In genomic region chr15:51969728-51970127, GRCh38 we compare ENCODE assay signal across 12 cellular contexts. TPM values are rescaled to one million over a fixed set of nuclear protein-coding genes. Genes with fewer than 3 reads are reported as not detected.
DNase-seq lines count a peak whose midpoint lies in the region; ATAC-seq, FAIRE-seq and TF ChIP-seq lines count a peak whose summit lies in the region.
"Had no signal": no experiment of that assay in that cellular context is flagged by ENCODE, and none has a peak within 500 bp of the region (broad histone marks: within the 10 kb centered on the region; RNA-seq: fewer than 3 reads in every experiment).

No MANE protein-coding gene starts in this region.

- H4K20me1 ChIP-seq in HepG2 (ENCODE audit: insufficient read depth, low read length): peaks cover 17% of the 10 kb centered on the region
- H4K20me1 ChIP-seq in GM12878 (ENCODE audit: control insufficient read depth, insufficient read depth): no peaks in the 10 kb centered on the region

- peaks cover 75% of the 10 kb centered on the region for H3K79me2 ChIP-seq in HepG2 (ENCODE audit: insufficient read depth, low read length)
- H3K79me2 ChIP-seq in GM12878 (ENCODE audit: control insufficient read depth, insufficient read depth, low read length): peaks cover 49% of the 10 kb centered on the region

- H3K4me3 ChIP-seq in HepG2 (replicated peaks in 1 of 3; ENCODE audit: insufficient read depth in 1 of 3, low read depth in 2 of 3, low read length in 3 of 3) (peak overlapping the region; percentile 70 to 100 (median 97)), right lobe of liver (peak overlapping the region in 1 of 3 donors; percentile 4), GM12878 (peak overlapping the region; percentile 82; the same call in 1 of the 2 replicates)
- H3K4me3 ChIP-seq: right atrium auricular region had no signal

- intact Hi-C loops in HepG2 (cut with micrococcal nuclease; ENCODE audit: unreplicated experiment): loop anchor here (2.0 kb wide), 1 partner anchor 683 kb away; no protein-coding TSS in a partner anchor
- intact Hi-C loops in right lobe of liver (cut with DNase I): no loop called here
- intact Hi-C loops in GM12878 (cut with micrococcal nuclease; ENCODE audit: unreplicated experiment): no loop called here

- H3K9me3 Mint-ChIP-seq in stimulated activated effector memory CD8-positive, alpha-beta T cell treated with anti-CD3 and anti-CD28 coated beads, Interleukin-12 subunit alpha, Interleukin-12 subunit beta, amount 100 ng/mL, for 72 hours: peaks cover 7% of the 10 kb centered on the region

- peaks cover 28% of the 10 kb centered on the region for H3K36me3 Mint-ChIP-seq in stimulated activated effector memory CD8-positive, alpha-beta T cell treated with anti-CD3 and anti-CD28 coated beads, Interleukin-12 subunit alpha, Interleukin-12 subunit beta, amount 100 ng/mL, for 72 hours

- DNase-seq in HepG2 (ENCODE audit: low spot score) (no peak), right lobe of liver (no peak), NCI-H2171 (lab: John Stamatoyannopoulos, UW) (peak; percentile 3), GM12878 (ENCODE audit: low read depth, low spot score) (no peak), nucleus accumbens (lab: John Stamatoyannopoulos, UW) (no peak)
- DNase-seq in stimulated activated effector memory CD8-positive, alpha-beta T cell treated with anti-CD3 and anti-CD28 coated beads, Interleukin-12 subunit alpha, Interleukin-12 subunit beta, amount 100 ng/mL, for 72 hours (ENCODE audit: low spot score in 2 of 2): no peak
- DNase-seq: amygdala, T-helper 9 cell had no signal

- CTCF ChIA-PET in HepG2 (lab: Yijun Ruan, JAX; ENCODE audit: low intra/inter-chr PET ratio, low total read pairs): no interaction called here
- CTCF ChIA-PET in GM12878 (lab: Yijun Ruan, JAX): interaction anchor here (0.7 to 3.2 kb wide), 3 partner anchors 13 to 266 kb away, joined by 3 to 12 read pairs (median 4); no protein-coding TSS in a partner anchor

- TF ChIP-seq CTCF in HepG2 (CRISPR knock-in tag; IDR thresholded peaks at IDR 0.05): no peak
- no peak for TF ChIP-seq CTCF in right lobe of liver (IDR thresholded peaks at IDR 0.05)
- TF ChIP-seq CTCF in GM12878 (IDR thresholded peaks at IDR 0.05 in 2 of 3, conservative IDR thresholded peaks at IDR 0.05 in 1 of 3; ENCODE audit: control insufficient read depth in 2 of 3, extremely low read depth in 1 of 3, insufficient read depth in 1 of 3, low read depth in 3 of 3, low read length in 3 of 3): no peak

- H3K4me1 ChIP-seq in HepG2 (ENCODE audit: insufficient read depth, low read length) (peaks cover 51% of the 10 kb centered on the region), right lobe of liver (peaks cover 0 to 17% (median 3%) of the 10 kb centered on the region in 4 donors), GM12878 (ENCODE audit: control insufficient read depth, insufficient read depth, low read length) (no peaks in the 10 kb centered on the region)

- no peak for FAIRE-seq in HepG2 (lab: Jason Lieb, UNC)
- no peak for FAIRE-seq in GM12878 (lab: Jason Lieb, UNC)
- FAIRE-seq: endothelial cell of umbilical vein had no signal

- TF ChIP-seq POLR2A in HepG2 (IDR thresholded peaks at IDR 0.05; ENCODE audit: insufficient read depth in 1 of 2, low read depth in 2 of 2, low read length in 2 of 2) (no peak), right lobe of liver (IDR thresholded peaks at IDR 0.05) (no peak), GM12878 (IDR thresholded peaks at IDR 0.05; ENCODE audit: low read depth, low read length) (no peak)

- BruUV-seq in HepG2 (replicated peaks; lab: Mats Ljungman, UMichigan) (no TSS peak), GM12878 (replicated peaks; lab: Mats Ljungman, UMichigan) (no TSS peak)

- H3K9ac ChIP-seq in HepG2 (ENCODE audit: insufficient read depth, low read depth, low read length) (peak overlapping the region; percentile 62), GM12878 (ENCODE audit: control insufficient read depth, insufficient read depth, low read length) (no peak overlapping the region)

- H3K4me3 Mint-ChIP-seq in stimulated activated effector memory CD8-positive, alpha-beta T cell treated with anti-CD3 and anti-CD28 coated beads, Interleukin-12 subunit alpha, Interleukin-12 subunit beta, amount 100 ng/mL, for 72 hours: peak overlapping the region; percentile 99

- RAD21 ChIA-PET in GM12878 (lab: Charles Lee; ENCODE audit: unreplicated experiment): interaction anchor here (1.2 to 1.4 kb wide), 2 partner anchors 34 to 134 kb away, joined by 3 to 4 read pairs; no protein-coding TSS in a partner anchor

- H3K4me2 ChIP-seq in HepG2 (ENCODE audit: low read depth, low read length): peak overlapping the region; percentile 81
- peak overlapping the region; percentile 86 for H3K4me2 ChIP-seq in GM12878 (ENCODE audit: control insufficient read depth, insufficient read depth)

- in situ Hi-C loops in HepG2 (cut with HindIII; ENCODE audit: extremely low pct_ligation_motif_present, low pct_unique_long_range_greater_than_20kb) (no loop called here), GM12878 (cut with MboI) (no loop called here)

- no peak for TF ChIP-seq EP300 in HepG2 (IDR thresholded peaks at IDR 0.05; ENCODE audit: low read depth in 2 of 2, low read length in 2 of 2)
- TF ChIP-seq EP300 in HepG2 (CRISPR knock-in tag; IDR thresholded peaks at IDR 0.05; ENCODE audit: borderline replicate concordance): no peak
- TF ChIP-seq EP300 in GM12878 (IDR thresholded peaks at IDR 0.05; ENCODE audit: borderline replicate concordance in 1 of 2, control insufficient read depth in 1 of 2, low read depth in 2 of 2, low read length in 2 of 2): no peak

- peak overlapping the region; percentile 43 for H3K27ac Mint-ChIP-seq in stimulated activated effector memory CD8-positive, alpha-beta T cell treated with anti-CD3 and anti-CD28 coated beads, Interleukin-12 subunit alpha, Interleukin-12 subunit beta, amount 100 ng/mL, for 72 hours

- SMC1A ChIA-PET in GM12878 (lab: Charles Lee; ENCODE audit: uncharacterized antibody, unreplicated experiment): no interaction called here

- ATAC-seq in HepG2: no peak
- no peak for ATAC-seq in right lobe of liver
- ATAC-seq in GM12878: no peak
- ATAC-seq in stimulated activated effector memory CD8-positive, alpha-beta T cell treated with anti-CD3 and anti-CD28 coated beads, Interleukin-12 subunit alpha, Interleukin-12 subunit beta, amount 100 ng/mL, for 72 hours: no peak
- no peak for ATAC-seq in HG02610 (IDR thresholded peaks at IDR 0.05; ENCODE audit: unreplicated experiment)
- ATAC-seq in GM21447 (IDR thresholded peaks at IDR 0.05; ENCODE audit: unreplicated experiment): no peak

- peak overlapping the region; percentile 79 for H3K27ac ChIP-seq in HepG2 (ENCODE audit: extremely low read length, insufficient read depth, low read length)
- H3K27ac ChIP-seq in right lobe of liver: peak overlapping the region in 1 of 3 donors; percentile 9
- H3K27ac ChIP-seq in GM12878 (ENCODE audit: control insufficient read depth, insufficient read depth): no peak overlapping the region
- H3K27ac ChIP-seq: right atrium auricular region had no signal

- H3K9me3 ChIP-seq in HepG2 (ENCODE audit: low read length) (no peaks in the 10 kb centered on the region; the same call in 1 of the 2 replicates), right lobe of liver (no peaks in the 10 kb centered on the region), GM12878 (replicated peaks; ENCODE audit: control insufficient read depth, insufficient read depth, low read length) (peaks cover 4% of the 10 kb centered on the region; the same call in 1 of the 3 replicates)

- H2AFZ ChIP-seq in HepG2 (ENCODE audit: low read length) (no peak overlapping the region), GM12878 (ENCODE audit: control insufficient read depth, low read depth, low read length) (no peak overlapping the region)

- TF ChIP-seq RAD21 in HepG2 (CRISPR knock-in tag; IDR thresholded peaks at IDR 0.05) (no peak), GM12878 (IDR thresholded peaks at IDR 0.05; ENCODE audit: insufficient read depth, low read depth, low read length) (no peak)

- H3K4me1 Mint-ChIP-seq in stimulated activated effector memory CD8-positive, alpha-beta T cell treated with anti-CD3 and anti-CD28 coated beads, Interleukin-12 subunit alpha, Interleukin-12 subunit beta, amount 100 ng/mL, for 72 hours: peaks cover 27% of the 10 kb centered on the region

- 46% methylated on average over 4 of the region's 4 CpGs for WGBS in HepG2 (ENCODE audit: low lambda C conversion rate)
- WGBS in right lobe of liver (ENCODE audit: insufficient coverage, low coverage, low lambda C conversion rate, missing lambda C conversion rate): 65% methylated on average over 4 of the region's 4 CpGs
- WGBS in GM12878 (ENCODE audit: insufficient coverage, insufficient replicate concordance, low lambda C conversion rate, missing lambda C conversion rate): 88% methylated on average over 3 of the region's 4 CpGs

- POLR2A ChIA-PET in HepG2 (lab: Yijun Ruan, JAX) (interaction anchor here (0.8 to 3.8 kb wide), 5 partner anchors 11 to 210 kb away, joined by 3 to 48 read pairs (median 10); no protein-coding TSS in a partner anchor), GM12878 (lab: Charles Lee) (interaction anchor here (1.7 kb wide), 1 partner anchor 167 kb away, joined by 5 read pairs; no protein-coding TSS in a partner anchor)

- no peaks in the 10 kb centered on the region; a peak in 1 of 5 replicates for H3K27me3 ChIP-seq in HepG2 (ENCODE audit: control insufficient read depth in 1 of 2, insufficient read depth in 2 of 2, low read length in 2 of 2)
- H3K27me3 ChIP-seq in right lobe of liver: no peaks in the 10 kb centered on the region
- no peaks in the 10 kb centered on the region for H3K27me3 ChIP-seq in GM12878 (replicated peaks in 1 of 2; ENCODE audit: control insufficient read depth in 2 of 2, insufficient read depth in 2 of 2, low read length in 1 of 2)
- H3K27me3 ChIP-seq: right atrium auricular region had no signal

- peaks cover 6 to 19% of the 10 kb centered on the region in 2 experiments for H3K36me3 ChIP-seq in HepG2 (replicated peaks in 1 of 2; ENCODE audit: control insufficient read depth in 1 of 2, insufficient read depth in 2 of 2, low read length in 2 of 2)
- no peaks in the 10 kb centered on the region for H3K36me3 ChIP-seq in right lobe of liver
- peaks cover 0 to 6% of the 10 kb centered on the region in 2 experiments for H3K36me3 ChIP-seq in GM12878 (ENCODE audit: control insufficient read depth in 2 of 2, insufficient read depth in 2 of 2, low read length in 1 of 2)

RNA-seq across cellular contexts. Expression of gene LEO1, which starts 1.9 kb away (rescaled TPM):
- total RNA-seq in HepG2 (2016; rRNA removed; fragmentation: Illumina TruSeq; extraction: Trizol) (60.3 and 103 TPM in 2 replicates), right lobe of liver (10 to 100 TPM in 4 of 6 experiments, 1 to 10 TPM in 2; 8.9 to 20.6 (median 11.9) TPM), GM12878 (2014; rRNA removed) (23.7 and 28.6 TPM in 2 replicates), GM12878 (2014; rRNA removed; fragmentation: Illumina TruSeq; extraction: Trizol) (45.1 and 46.1 TPM in 2 replicates), GM12878 (2021) (23.0 and 23.6 TPM in 2 replicates)
- total RNA-seq in HepG2 (2016; cell fraction: cytosol; rRNA removed; fragmentation: Illumina TruSeq; extraction: Trizol; ENCODE audit: low read depth): 5.4 and 6.7 TPM in 2 replicates
- total RNA-seq in HepG2 (2016; cell fraction: insoluble cytoplasmic fraction; rRNA removed; fragmentation: Illumina TruSeq; extraction: Trizol): 59.6 and 98.8 TPM in 2 replicates
- 11.8 and 15.6 TPM in 2 replicates for total RNA-seq in HepG2 (2016; cell fraction: membrane; rRNA removed; fragmentation: Illumina TruSeq; extraction: Trizol)
- 31.2 and 37.2 TPM in 2 replicates for total RNA-seq in HepG2 (2016; cell fraction: nucleus; rRNA removed; fragmentation: Illumina TruSeq; extraction: Trizol)
- polyA plus RNA-seq in HepG2 (2011; rRNA removed) (14.8 and 17.0 TPM in 2 replicates), GM12878 (2011; rRNA removed) (13.6 and 15.8 TPM in 2 replicates), GM12878 (2014; fragmentation: Illumina TruSeq; extraction: Trizol) (50.6 and 62.8 TPM in 2 replicates), GM12878 (2014; fragmentation: Nextera tagmentation; extraction: Ambion mirVana) (10 to 100 TPM; 29.5 to 35.2 TPM), GM12878 (2014; rRNA removed) (23.8 and 25.8 TPM in 2 replicates), GM12878 (2016; fragmentation: Nextera tagmentation; extraction: Ambion mirVana) (10 to 100 TPM; 45.6 to 47.8 TPM)
- 5.5 and 8.8 TPM in 2 replicates for polyA plus RNA-seq in HepG2 (2011; cell fraction: cytosol; rRNA removed)
- 6.2 and 9.5 TPM in 2 replicates for polyA plus RNA-seq in HepG2 (2011; cell fraction: nucleus; rRNA removed)
- polyA plus RNA-seq in HepG2 (2012): 53.1 and 82.9 TPM in 2 replicates
- 1.7 and 2.5 TPM in 2 replicates for polyA plus RNA-seq in HepG2 (2016; cell fraction: cytosol; fragmentation: Illumina TruSeq; extraction: Trizol; ENCODE audit: low read depth)
- polyA plus RNA-seq in HepG2 (2016; cell fraction: insoluble cytoplasmic fraction; fragmentation: Illumina TruSeq; extraction: Trizol; ENCODE audit: low read depth): 95.3 and 96.1 TPM in 2 replicates
- polyA plus RNA-seq in HepG2 (2016; cell fraction: membrane; fragmentation: Illumina TruSeq; extraction: Trizol; ENCODE audit: low read depth): 3.5 and 5.3 TPM in 2 replicates
- polyA plus RNA-seq in HepG2 (2016; cell fraction: nucleus; fragmentation: Illumina TruSeq; extraction: Trizol; ENCODE audit: insufficient read depth, low read depth): 34.7 and 39.3 TPM in 2 replicates
- 4.3 TPM in 2 replicates for polyA minus RNA-seq in HepG2 (2011; rRNA and poly(A)+ RNA removed; ENCODE audit: low replicate concordance)
- polyA minus RNA-seq in HepG2 (2011; cell fraction: cytosol; rRNA and poly(A)+ RNA removed): 14.5 and 17.0 TPM in 2 replicates
- 22.8 and 38.7 TPM in 2 replicates for polyA minus RNA-seq in HepG2 (2011; cell fraction: nucleus; rRNA and poly(A)+ RNA removed)
- total RNA-seq in GM12878 (2013; cell fraction: nucleolus; rRNA removed): 71.0 and 71.5 TPM in 2 replicates
- 14.7 TPM for polyA plus RNA-seq in GM12878 (2011; ENCODE audit: low read depth)
- 3.6 and 4.8 TPM in 2 replicates for polyA plus RNA-seq in GM12878 (2011; cell fraction: cytosol; rRNA removed)
- 5.4 and 8.5 TPM in 2 replicates for polyA plus RNA-seq in GM12878 (2011; cell fraction: nucleus; rRNA removed)
- 18.5 and 23.9 TPM in 2 replicates for polyA plus RNA-seq in GM12878 (2012)
- polyA minus RNA-seq in GM12878 (2011; rRNA and poly(A)+ RNA removed): 9.0 and 9.4 TPM in 2 replicates
- 5.3 and 6.5 TPM in 2 replicates for polyA minus RNA-seq in GM12878 (2011; cell fraction: cytosol; rRNA and poly(A)+ RNA removed)
- polyA minus RNA-seq in GM12878 (2011; cell fraction: nucleus; rRNA and poly(A)+ RNA removed): 5.7 and 7.3 TPM in 2 replicates

RNA-seq across cellular contexts. Expression of gene MAPK6, which starts 49.3 kb away (rescaled TPM):
- total RNA-seq in HepG2 (2016; rRNA removed; fragmentation: Illumina TruSeq; extraction: Trizol) (99.7 and 188 TPM in 2 replicates), right lobe of liver (10 to 100 TPM; 15.8 to 35.8 (median 22.3) TPM), GM12878 (2014; rRNA removed) (52.6 and 59.6 TPM in 2 replicates), GM12878 (2014; rRNA removed; fragmentation: Illumina TruSeq; extraction: Trizol) (69.8 and 71.0 TPM in 2 replicates), GM12878 (2021) (72.6 TPM in 2 replicates)
- 19.1 and 23.2 TPM in 2 replicates for total RNA-seq in HepG2 (2016; cell fraction: cytosol; rRNA removed; fragmentation: Illumina TruSeq; extraction: Trizol; ENCODE audit: low read depth)
- total RNA-seq in HepG2 (2016; cell fraction: insoluble cytoplasmic fraction; rRNA removed; fragmentation: Illumina TruSeq; extraction: Trizol): 102 and 181 TPM in 2 replicates
- total RNA-seq in HepG2 (2016; cell fraction: membrane; rRNA removed; fragmentation: Illumina TruSeq; extraction: Trizol): 106 and 120 TPM in 2 replicates
- 59.2 and 61.8 TPM in 2 replicates for total RNA-seq in HepG2 (2016; cell fraction: nucleus; rRNA removed; fragmentation: Illumina TruSeq; extraction: Trizol)
- polyA plus RNA-seq in HepG2 (2011; rRNA removed) (72.5 and 89.5 TPM in 2 replicates), GM12878 (2011; rRNA removed) (100 and 162 TPM in 2 replicates), GM12878 (2014; fragmentation: Illumina TruSeq; extraction: Trizol) (62.6 and 76.2 TPM in 2 replicates), GM12878 (2014; fragmentation: Nextera tagmentation; extraction: Ambion mirVana) (10 to 100 TPM; 20.6 to 23.4 TPM), GM12878 (2014; rRNA removed) (28.0 and 35.6 TPM in 2 replicates), GM12878 (2016; fragmentation: Nextera tagmentation; extraction: Ambion mirVana) (10 to 100 TPM; 47.5 to 52.5 TPM)
- 38.7 and 59.9 TPM in 2 replicates for polyA plus RNA-seq in HepG2 (2011; cell fraction: cytosol; rRNA removed)
- polyA plus RNA-seq in HepG2 (2011; cell fraction: nucleus; rRNA removed): 17.3 and 27.5 TPM in 2 replicates
- 88.0 and 112 TPM in 2 replicates for polyA plus RNA-seq in HepG2 (2012)
- polyA plus RNA-seq in HepG2 (2016; cell fraction: cytosol; fragmentation: Illumina TruSeq; extraction: Trizol; ENCODE audit: low read depth): 10.3 and 11.1 TPM in 2 replicates
- 125 and 127 TPM in 2 replicates for polyA plus RNA-seq in HepG2 (2016; cell fraction: insoluble cytoplasmic fraction; fragmentation: Illumina TruSeq; extraction: Trizol; ENCODE audit: low read depth)
- 48.4 and 51.8 TPM in 2 replicates for polyA plus RNA-seq in HepG2 (2016; cell fraction: membrane; fragmentation: Illumina TruSeq; extraction: Trizol; ENCODE audit: low read depth)
- polyA plus RNA-seq in HepG2 (2016; cell fraction: nucleus; fragmentation: Illumina TruSeq; extraction: Trizol; ENCODE audit: insufficient read depth, low read depth): 46.4 and 50.6 TPM in 2 replicates
- polyA minus RNA-seq in HepG2 (2011; rRNA and poly(A)+ RNA removed; ENCODE audit: low replicate concordance): 21.4 and 67.1 TPM in 2 replicates
- polyA minus RNA-seq in HepG2 (2011; cell fraction: cytosol; rRNA and poly(A)+ RNA removed): 105 and 119 TPM in 2 replicates
- polyA minus RNA-seq in HepG2 (2011; cell fraction: nucleus; rRNA and poly(A)+ RNA removed): 83.8 and 92.4 TPM in 2 replicates
- total RNA-seq in GM12878 (2013; cell fraction: nucleolus; rRNA removed): 80.8 and 88.1 TPM in 2 replicates
- polyA plus RNA-seq in GM12878 (2011; ENCODE audit: low read depth): 24.7 TPM
- 32.0 and 38.4 TPM in 2 replicates for polyA plus RNA-seq in GM12878 (2011; cell fraction: cytosol; rRNA removed)
- polyA plus RNA-seq in GM12878 (2011; cell fraction: nucleus; rRNA removed): 28.7 and 36.7 TPM in 2 replicates
- 24.5 and 34.8 TPM in 2 replicates for polyA plus RNA-seq in GM12878 (2012)
- polyA minus RNA-seq in GM12878 (2011; rRNA and poly(A)+ RNA removed): 77.4 and 116 TPM in 2 replicates
- 37.0 and 41.8 TPM in 2 replicates for polyA minus RNA-seq in GM12878 (2011; cell fraction: cytosol; rRNA and poly(A)+ RNA removed)
- 19.3 and 25.4 TPM in 2 replicates for polyA minus RNA-seq in GM12878 (2011; cell fraction: nucleus; rRNA and poly(A)+ RNA removed)
